ENCODE assay signal across 25 cellular contexts in the genomic region with DNA sequence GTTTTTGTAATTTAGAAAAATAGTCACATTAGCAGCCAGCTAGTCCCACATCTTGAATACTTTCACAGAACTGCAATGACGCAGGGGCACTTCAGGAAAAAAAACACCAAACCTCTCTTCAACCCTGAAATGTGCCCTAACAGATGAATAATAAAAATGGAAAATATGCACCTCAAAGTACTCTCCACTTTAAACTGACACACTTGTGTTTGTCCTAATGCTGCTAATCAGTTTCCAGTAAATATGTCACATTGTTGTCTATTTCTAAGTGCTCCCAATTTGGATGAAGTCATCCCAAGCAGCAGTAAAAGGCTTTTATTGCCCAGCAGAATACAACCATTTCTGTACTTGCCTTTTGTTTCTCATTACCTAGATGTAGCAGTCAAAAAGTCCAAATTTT.
A peak's percentile ranks its signal among the peaks of the same experiment; 100 is the strongest.
DNase-seq lines count a peak whose midpoint lies in the region; ATAC-seq and TF ChIP-seq lines count a peak whose summit lies in the region.
"Had no signal": no experiment of that assay in that cellular context is flagged by ENCODE, and none has a peak within 500 bp of the region (broad histone marks: within the 10 kb centered on the region; RNA-seq: fewer than 3 reads in every experiment).

No MANE protein-coding gene starts in this region.

- 80 to 88% methylated on average over 1 of the region's 1 CpG for WGBS in sigmoid colon, 2 donors

- TF ChIP-seq CTCF in left lung (IDR thresholded peaks at IDR 0.05) (no peak), sigmoid colon (IDR thresholded peaks at IDR 0.05) (no peak)

- H3K36me3 ChIP-seq in left lung = no peaks in the 10 kb centered on the region
- no peaks in the 10 kb centered on the region for H3K36me3 ChIP-seq in sigmoid colon
- H3K36me3 ChIP-seq: BLaER1, HAP-1, MG63 had no signal

- intact Hi-C loops in left lung (cut with DNase I) (no loop called here), sigmoid colon (cut with DNase I) (loop anchor here (5.0 to 10.0 kb wide), 2 partner anchors 84 to 256 kb away; no protein-coding TSS in a partner anchor)

- DNase-seq in NCI-H1436 treated with DMSO at 0.1 percent for 48 hours (lab: John Stamatoyannopoulos, UW) (peak; percentile 10), NCI-H1436 (lab: John Stamatoyannopoulos, UW) (no peak), NCI-H774 (lab: John Stamatoyannopoulos, UW) (peak; percentile 10), left lung (no peak), sigmoid colon (no peak), NOMO-1 (lab: John Stamatoyannopoulos, UW; ENCODE audit: unreplicated experiment in 2 of 2) (no peak), NCI-H128 (lab: John Stamatoyannopoulos, UW; ENCODE audit: unreplicated experiment) (no peak)
- DNase-seq: ACHN; CD4-positive, alpha-beta T cell; COR-L47; DMS 273 treated with DMSO at 0.1 percent for 48 hours; DND-41; Kasumi-1; MG63; NCI-H1417 treated with DMSO at 0.1 percent for 48 hours; NCI-H2029; NCI-H446 treated with DMSO at 0.1 percent for 48 hours; NCI-H69; SIG-M5; SK-N-SH had no signal

- H3K4me1 ChIP-seq in left lung (peaks cover 10 to 13% of the 10 kb centered on the region in 2 donors), sigmoid colon (peaks cover 0 to 90% (median 61%) of the 10 kb centered on the region in 4 donors)

- H3K27me3 ChIP-seq in left lung (no peaks in the 10 kb centered on the region), sigmoid colon (no peaks in the 10 kb centered on the region)
- H3K27me3 ChIP-seq: BLaER1, MG63 had no signal

- TF ChIP-seq POLR2A in sigmoid colon (IDR thresholded peaks at IDR 0.05) = no peak

- H3K27ac ChIP-seq in left lung (peak overlapping the region in 1 of 2 donors; percentile 45), sigmoid colon (peak overlapping the region in 3 of 4 donors; percentile 23 to 43 (median 41))
- H3K27ac ChIP-seq: 22Rv1, BLaER1 had no signal

- no peak for TF ChIP-seq EP300 in sigmoid colon (IDR thresholded peaks at IDR 0.05)

- ATAC-seq in left lung (peak; percentile 66), GM18519 (IDR thresholded peaks at IDR 0.05; ENCODE audit: low FRiP score, unreplicated experiment) (no peak)

- H3K9me3 ChIP-seq in left lung (no peaks in the 10 kb centered on the region), sigmoid colon (no peaks in the 10 kb centered on the region)
- H3K9me3 ChIP-seq: BLaER1, HAP-1, MG63, SK-N-SH had no signal

- H3K4me3 ChIP-seq in left lung (no peak overlapping the region), sigmoid colon (no peak overlapping the region)
- H3K4me3 ChIP-seq: BLaER1, GM23338, HAP-1, MG63 had no signal

Comparison
In these comparisons a context has a peak if more than half of its experiments do, and no peak if none do; other contexts are left out.
1. DNase-seq: peak in NCI-H1436 treated with DMSO at 0.1 percent for 48 hours (single experiment) and NCI-H774 (single experiment); none in NCI-H1436 (single experiment), left lung (0 of 2), sigmoid colon (single experiment), NOMO-1 (0 of 2) and NCI-H128 (single experiment).